In the genomic region with DNA sequence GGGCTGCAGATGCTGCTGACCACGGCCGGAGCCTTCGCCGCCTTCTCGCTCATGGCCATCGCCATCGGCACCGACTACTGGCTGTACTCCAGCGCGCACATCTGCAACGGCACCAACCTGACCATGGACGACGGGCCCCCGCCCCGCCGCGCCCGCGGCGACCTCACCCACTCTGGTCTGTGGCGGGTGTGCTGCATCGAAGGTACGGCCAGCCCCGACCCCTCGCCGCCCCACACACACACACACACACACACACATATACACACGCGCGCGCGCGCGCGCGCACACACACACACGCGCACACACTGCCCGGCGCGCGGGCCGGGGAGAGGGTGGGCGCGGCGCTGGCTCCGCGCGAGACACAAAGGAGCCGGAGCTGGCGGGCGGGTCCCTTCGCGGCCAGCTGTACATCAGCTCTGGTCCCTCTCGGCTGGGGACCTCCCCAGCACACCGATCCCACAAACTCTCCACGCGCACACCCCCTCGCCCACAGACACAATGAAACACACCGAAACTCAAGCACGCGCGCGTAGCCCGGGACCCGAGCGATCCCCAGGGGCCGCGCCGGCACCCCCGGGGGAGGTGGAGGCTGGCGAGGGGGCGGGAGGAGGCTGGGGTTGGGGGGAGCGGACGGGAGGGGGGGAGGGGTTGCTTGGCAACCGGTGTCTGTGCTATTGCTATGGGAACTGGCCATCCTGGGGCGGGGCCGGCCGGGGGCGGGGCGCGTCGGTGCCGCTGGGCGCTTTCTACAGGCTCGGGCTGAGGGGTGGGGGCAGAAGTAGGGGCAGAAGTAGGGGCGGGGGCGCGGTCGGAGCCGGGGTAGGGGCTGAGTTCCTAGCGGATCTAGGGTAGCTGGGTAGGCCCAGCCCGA, we compare ENCODE assay signal across 2 cellular contexts.
TF ChIP-seq lines count a peak whose summit lies in the region.

No MANE protein-coding gene starts in this region.

TF ChIP-seq in SK-N-SH, 30 proteins besides CTCF, POLR2A, EP300 and RAD21:
- peak; percentile 19; the same call in 1 of the 2 replicates for TF ChIP-seq NRF1 (IDR thresholded peaks at IDR 0.05; ENCODE audit: low read depth, low read length)
- TF ChIP-seq MXI1 (IDR thresholded peaks at IDR 0.05; ENCODE audit: low read depth, low read length): 0 out of 2 replicates have a peak, but pooled peaks have one; percentile 29
- TF ChIP-seq FOXM1 (IDR thresholded peaks at IDR 0.05; ENCODE audit: low read depth): no peak
- TF ChIP-seq CHD2 (IDR thresholded peaks at IDR 0.05; ENCODE audit: low read length, partially characterized antibody): peak; percentile 30
- TF ChIP-seq, protein P1, sequence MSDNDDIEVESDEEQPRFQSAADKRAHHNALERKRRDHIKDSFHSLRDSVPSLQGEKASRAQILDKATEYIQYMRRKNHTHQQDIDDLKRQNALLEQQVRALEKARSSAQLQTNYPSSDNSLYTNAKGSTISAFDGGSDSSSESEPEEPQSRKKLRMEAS (IDR thresholded peaks at IDR 0.05; ENCODE audit: low read depth): peak; percentile 26; the same call in 1 of the 2 replicates

TF ChIP-seq in H1, 55 proteins besides CTCF, POLR2A, EP300 and RAD21:
- peak; percentile 91 for TF ChIP-seq KDM4A (IDR thresholded peaks at IDR 0.05; ENCODE audit: low read depth, low read length, severe bottlenecking)
- TF ChIP-seq, protein P2, sequence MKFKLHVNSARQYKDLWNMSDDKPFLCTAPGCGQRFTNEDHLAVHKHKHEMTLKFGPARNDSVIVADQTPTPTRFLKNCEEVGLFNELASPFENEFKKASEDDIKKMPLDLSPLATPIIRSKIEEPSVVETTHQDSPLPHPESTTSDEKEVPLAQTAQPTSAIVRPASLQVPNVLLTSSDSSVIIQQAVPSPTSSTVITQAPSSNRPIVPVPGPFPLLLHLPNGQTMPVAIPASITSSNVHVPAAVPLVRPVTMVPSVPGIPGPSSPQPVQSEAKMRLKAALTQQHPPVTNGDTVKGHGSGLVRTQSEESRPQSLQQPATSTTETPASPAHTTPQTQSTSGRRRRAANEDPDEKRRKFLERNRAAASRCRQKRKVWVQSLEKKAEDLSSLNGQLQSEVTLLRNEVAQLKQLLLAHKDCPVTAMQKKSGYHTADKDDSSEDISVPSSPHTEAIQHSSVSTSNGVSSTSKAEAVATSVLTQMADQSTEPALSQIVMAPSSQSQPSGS (IDR thresholded peaks at IDR 0.05; ENCODE audit: low read length): no peak
- TF ChIP-seq ASH2L (IDR thresholded peaks at IDR 0.05; ENCODE audit: low read length): peak; percentile 37
- TF ChIP-seq CBX5 (IDR thresholded peaks at IDR 0.05; ENCODE audit: low read depth, low read length): no peak
- TF ChIP-seq RBBP5 (IDR thresholded peaks at IDR 0.05; ENCODE audit: borderline replicate concordance, low read depth, low read length): peak; percentile 83
- TF ChIP-seq SUZ12 (IDR thresholded peaks at IDR 0.05; ENCODE audit: low read length): peak; percentile 29; the same call in 1 of the 2 replicates
